In the genomic region with DNA sequence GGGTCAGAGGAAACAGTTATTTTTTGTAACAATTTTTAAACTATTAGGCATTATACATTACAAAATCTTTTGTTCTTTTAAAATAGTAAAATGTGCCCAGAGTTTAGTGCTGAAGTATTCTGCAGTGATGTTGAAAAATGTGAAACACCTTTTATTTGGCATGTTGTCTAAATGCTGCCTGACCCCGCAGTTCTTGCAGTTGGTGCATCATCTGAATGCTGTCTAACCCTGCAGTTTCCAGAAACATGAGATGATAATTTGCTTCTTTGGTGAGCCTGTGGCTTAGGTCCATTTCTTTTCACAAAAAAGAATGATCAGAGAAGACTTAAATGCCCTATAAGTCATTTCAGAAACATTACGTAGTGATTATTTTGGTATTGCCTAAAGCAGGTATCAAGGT, we compare ENCODE assay signal across 22 cellular contexts.
A peak's percentile ranks its signal among the peaks of the same experiment; 100 is the strongest.
DNase-seq lines count a peak whose midpoint lies in the region; ATAC-seq, FAIRE-seq and TF ChIP-seq lines count a peak whose summit lies in the region.
"Had no signal": no experiment of that assay in that cellular context is flagged by ENCODE, and none has a peak within 500 bp of the region (broad histone marks: within the 10 kb centered on the region; RNA-seq: fewer than 3 reads in every experiment).

No MANE protein-coding gene starts in this region.

- H3K36me3 ChIP-seq in keratinocyte (ENCODE audit: control insufficient read depth in 2 of 2, extremely low read depth in 1 of 2, insufficient read depth in 2 of 2, low read length in 2 of 2), result no peaks in the 10 kb centered on the region
- no peaks in the 10 kb centered on the region for H3K36me3 ChIP-seq in trophoblast cell (ENCODE audit: control insufficient read depth in 1 of 2, insufficient read depth in 2 of 2, low read length in 2 of 2)
- H3K36me3 ChIP-seq: BLaER1 had no signal

- H3K79me1 ChIP-seq in trophoblast cell (ENCODE audit: low read length) (peaks cover 15% of the 10 kb centered on the region), H9 (ENCODE audit: insufficient read depth, low read depth, low read length, poor library complexity, severe bottlenecking) (no peaks in the 10 kb centered on the region)

- H3K27me3 Mint-ChIP-seq in H9 (ENCODE audit: low read depth), result no peaks in the 10 kb centered on the region
- H3K27me3 Mint-ChIP-seq: B cell; CD4-positive, CD25-positive, alpha-beta regulatory T cell had no signal

- H3K4me3 ChIP-seq in dorsolateral prefrontal cortex, result peak overlapping the region in 29 of 59 donors; percentile 2 to 57 (median 31)
- peak overlapping the region in 2 of 3 experiments; percentile 43 to 54 for H3K4me3 ChIP-seq in keratinocyte (ENCODE audit: control insufficient read depth in 2 of 3, extremely low read depth in 1 of 3, insufficient read depth in 2 of 3, low read depth in 1 of 3, low read length in 3 of 3)
- no peak overlapping the region for H3K4me3 ChIP-seq in trophoblast cell (ENCODE audit: low read depth, low read length)
- H3K4me3 ChIP-seq: BLaER1 had no signal

- H3K36me3 Mint-ChIP-seq in H9 (ENCODE audit: insufficient read depth in 1 of 3, low read depth in 3 of 3), result no peaks in the 10 kb centered on the region
- H3K36me3 Mint-ChIP-seq: CD4-positive, CD25-positive, alpha-beta regulatory T cell; CD8-positive, alpha-beta T cell had no signal

- H3K4ac ChIP-seq in trophoblast cell (ENCODE audit: low read depth, low read length), result no peak overlapping the region
- H3K4ac ChIP-seq in H9 (ENCODE audit: low read depth, low read length), result no peak overlapping the region

- no peak for ATAC-seq in GM18861 (IDR thresholded peaks at IDR 0.05; ENCODE audit: unreplicated experiment)
- ATAC-seq: CD8-positive, alpha-beta T cell had no signal

- DNase-seq in NCI-H69 (lab: John Stamatoyannopoulos, UW) (peak; percentile 36), dorsolateral prefrontal cortex (no peak), keratinocyte (ENCODE audit: low read depth, low spot score) (no peak), trophoblast cell (no peak), H9 (no peak), NCI-H2081 treated with DMSO at 0.1 percent for 48 hours (lab: John Stamatoyannopoulos, UW) (no peak), ACHN (no peak)
- DNase-seq: Caco-2; CD4-positive, CD25-positive, alpha-beta regulatory T cell; CD8-positive, alpha-beta T cell; DMS153; DND-41; GOT3; HCEC 1CT had no signal

- peak overlapping the region; percentile 48 for H3K9ac ChIP-seq in keratinocyte (ENCODE audit: control insufficient read depth, extremely low read depth, insufficient read depth, low read length)
- H3K9ac ChIP-seq in trophoblast cell (ENCODE audit: low read length), result no peak overlapping the region
- H3K9ac ChIP-seq in H9 (ENCODE audit: extremely low read depth, insufficient read length, low read length), result no peak overlapping the region
- H3K9ac ChIP-seq: BLaER1 had no signal

- no peak overlapping the region for H2BK15ac ChIP-seq in H9 (ENCODE audit: low read depth, low read length)

- H3K79me2 ChIP-seq in keratinocyte (ENCODE audit: control insufficient read depth, insufficient read depth, low read length) (peaks cover 49% of the 10 kb centered on the region), trophoblast cell (ENCODE audit: control insufficient read depth, insufficient read depth, low read length, poor library complexity) (peaks cover 1% of the 10 kb centered on the region), H9 (ENCODE audit: insufficient read depth, low read length) (no peaks in the 10 kb centered on the region)

- H4K91ac ChIP-seq in trophoblast cell (ENCODE audit: low read depth, low read length) (no peak overlapping the region), H9 (ENCODE audit: insufficient read length, low read depth, low read length) (no peak overlapping the region)

- H4K20me1 ChIP-seq in keratinocyte (ENCODE audit: control insufficient read depth, extremely low read depth, insufficient read depth, low read length) (no peaks in the 10 kb centered on the region), H9 (ENCODE audit: control insufficient read depth, insufficient read depth, insufficient read length) (no peaks in the 10 kb centered on the region)
- H4K20me1 ChIP-seq: BLaER1 had no signal

- H3K23me2 ChIP-seq in H9 (ENCODE audit: insufficient read length, low read depth, low read length, poor library complexity, severe bottlenecking), result no peaks in the 10 kb centered on the region

- H2AFZ ChIP-seq in keratinocyte (ENCODE audit: control insufficient read depth, low read length) (no peak overlapping the region), trophoblast cell (ENCODE audit: insufficient read depth, low read length, poor library complexity) (no peak overlapping the region), H9 (ENCODE audit: low read length) (no peak overlapping the region)

- H3K4me1 Mint-ChIP-seq in H9, result peaks cover 20% of the 10 kb centered on the region in 2 experiments
- H3K4me1 Mint-ChIP-seq: B cell; CD4-positive, CD25-positive, alpha-beta regulatory T cell had no signal

- H3K18ac ChIP-seq in trophoblast cell (ENCODE audit: low read length) (no peak overlapping the region), H9 (ENCODE audit: insufficient read length, low read depth, low read length) (no peak overlapping the region)

- no peak overlapping the region for H2BK5ac ChIP-seq in trophoblast cell (ENCODE audit: low read depth, low read length, poor library complexity)
- H2BK5ac ChIP-seq in H9 (ENCODE audit: insufficient read length, low read length), result no peak overlapping the region

- no peaks in the 10 kb centered on the region for H3K9me3 ChIP-seq in keratinocyte (ENCODE audit: control insufficient read depth, low read depth, low read length)
- H3K9me3 ChIP-seq in trophoblast cell (ENCODE audit: insufficient read depth, low read depth, low read length), result no peaks in the 10 kb centered on the region
- no peaks in the 10 kb centered on the region for H3K9me3 ChIP-seq in H9 (ENCODE audit: control insufficient read depth, low read depth, low read length)
- H3K9me3 ChIP-seq: BLaER1, Caco-2 had no signal

- peak; percentile 23 for FAIRE-seq in keratinocyte (lab: Jason Lieb, UNC)
- FAIRE-seq: G401.6, GM12892, GM19239, H54 had no signal

- no peaks in the 10 kb centered on the region for H3K9me1 ChIP-seq in keratinocyte (ENCODE audit: control insufficient read depth, extremely low read depth, insufficient read depth, low read length)

- H3K27me3 ChIP-seq in dorsolateral prefrontal cortex (no peaks in the 10 kb centered on the region), keratinocyte (ENCODE audit: control insufficient read depth, extremely low read depth, insufficient read depth, low read length) (no peaks in the 10 kb centered on the region), trophoblast cell (ENCODE audit: insufficient read depth, low read length) (no peaks in the 10 kb centered on the region), H9 (ENCODE audit: insufficient read depth, low read length) (no peaks in the 10 kb centered on the region)
- H3K27me3 ChIP-seq: BLaER1 had no signal

- H4K5ac ChIP-seq in H9 (ENCODE audit: insufficient read length, low read depth, low read length), result no peak overlapping the region

- H2BK20ac ChIP-seq in H9 (ENCODE audit: low read depth, low read length, poor library complexity, severe bottlenecking), result no peak overlapping the region

- in situ Hi-C loops in ACHN (cut with HindIII; ENCODE audit: low pct_ligation_motif_present, low pct_unique_long_range_greater_than_20kb, low sequenced_read_pairs), result no loop called here

- H3K27ac ChIP-seq in dorsolateral prefrontal cortex (peak overlapping the region in 40 of 59 donors; percentile 1 to 84 (median 63)), keratinocyte (ENCODE audit: control insufficient read depth, insufficient read depth, low read length) (peak overlapping the region; percentile 92), trophoblast cell (ENCODE audit: low read depth, low read length) (peak overlapping the region; percentile 21), H9 (ENCODE audit: insufficient read length, low read depth, low read length) (no peak overlapping the region)
- H3K27ac ChIP-seq: BLaER1, C4-2B had no signal

- H4K12ac ChIP-seq in trophoblast cell (ENCODE audit: low read depth, low read length), result no peak overlapping the region

- H4K8ac ChIP-seq in trophoblast cell (ENCODE audit: low read depth, low read length) (no peak overlapping the region), H9 (replicated peaks; ENCODE audit: insufficient read length, low read depth, low read length) (no peak overlapping the region)

- dilution Hi-C loops in keratinocyte (cut with MboI; ENCODE audit: extremely low pct_ligation_motif_present, low sequenced_read_pairs), result no loop called here

- no peak overlapping the region for H3K23ac ChIP-seq in trophoblast cell (ENCODE audit: low read length)
- H3K23ac ChIP-seq in H9 (ENCODE audit: insufficient read length, low read depth, low read length), result no peak overlapping the region

- H3K56ac ChIP-seq in H9 (ENCODE audit: insufficient read length, low read depth, low read length), result no peak overlapping the region

- H3K9me3 Mint-ChIP-seq in H9, result no peaks in the 10 kb centered on the region
- H3K9me3 Mint-ChIP-seq: CD8-positive, alpha-beta T cell had no signal

- H3K4me2 ChIP-seq in keratinocyte (ENCODE audit: control insufficient read depth, extremely low read depth, insufficient read depth, low read depth, low read length), result peak overlapping the region; percentile 84
- H3K4me2 ChIP-seq in trophoblast cell (ENCODE audit: low read length), result no peak overlapping the region
- H3K4me2 ChIP-seq in H9 (ENCODE audit: insufficient read depth, insufficient read length, low read length), result no peak overlapping the region
- H3K4me2 ChIP-seq: BLaER1 had no signal

- no peak overlapping the region for H3K14ac ChIP-seq in trophoblast cell (ENCODE audit: low read length)
- H3K14ac ChIP-seq in H9 (ENCODE audit: insufficient read depth, low read length), result no peak overlapping the region

- H3K27ac Mint-ChIP-seq in H9, result no peak overlapping the region
- H3K27ac Mint-ChIP-seq: B cell; CD4-positive, CD25-positive, alpha-beta regulatory T cell; CD8-positive, alpha-beta T cell had no signal

- no peak for TF ChIP-seq CTCF in dorsolateral prefrontal cortex (IDR thresholded peaks at IDR 0.05 in 54 of 56, conservative IDR thresholded peaks at IDR 0.05 in 2 of 56; ENCODE audit: low read depth in 1 of 56, partially characterized antibody in 56 of 56)
- TF ChIP-seq CTCF in keratinocyte (optimal IDR thresholded peaks at IDR 0.05 in 1 of 3, IDR thresholded peaks at IDR 0.05 in 1 of 3, conservative IDR thresholded peaks at IDR 0.05 in 1 of 3; ENCODE audit: extremely low read depth in 1 of 3, insufficient read depth in 2 of 3, low read length in 3 of 3), result no peak
- no peak for TF ChIP-seq CTCF in H9 (conservative IDR thresholded peaks at IDR 0.05)

- WGBS in trophoblast cell (ENCODE audit: extremely low coverage, insufficient coverage, insufficient read length), result no CpG with 5 or more reads among the region's 2 CpGs
- no CpG with 5 or more reads among the region's 2 CpGs for WGBS in H9 (ENCODE audit: extremely low coverage, insufficient read length, low lambda C conversion rate)

- peaks cover 74% of the 10 kb centered on the region for H3K4me1 ChIP-seq in keratinocyte (ENCODE audit: control insufficient read depth, extremely low read depth, insufficient read depth, low read length)
- peaks cover 6 to 8% of the 10 kb centered on the region in 2 experiments for H3K4me1 ChIP-seq in trophoblast cell (ENCODE audit: control insufficient read depth in 1 of 2, insufficient read depth in 2 of 2, low read length in 2 of 2)
- H3K4me1 ChIP-seq in H9 (ENCODE audit: insufficient read depth, low read length), result no peaks in the 10 kb centered on the region; the same call in 1 of the 2 replicates
- H3K4me1 ChIP-seq: BLaER1, Caco-2 had no signal

- intact Hi-C loops in dorsolateral prefrontal cortex (cut with DNase I), result loop anchor here (5.0 kb wide), 2 partner anchors 53 to 82 kb away; a partner anchor contains a TSS

- H2BK12ac ChIP-seq in trophoblast cell (ENCODE audit: low read length) (no peak overlapping the region), H9 (ENCODE audit: insufficient read length, low read depth, low read length) (no peak overlapping the region)

- H2BK120ac ChIP-seq in trophoblast cell (ENCODE audit: insufficient read depth, low read length, poor library complexity), result no peak overlapping the region
- H2BK120ac ChIP-seq in H9 (ENCODE audit: low read depth, low read length, poor library complexity, severe bottlenecking), result no peak overlapping the region

- H2AK5ac ChIP-seq in trophoblast cell (ENCODE audit: low read length) (no peak overlapping the region), H9 (ENCODE audit: insufficient read length, low read length) (no peak overlapping the region)

- H3K4me3 Mint-ChIP-seq in H9, result no peak overlapping the region
- H3K4me3 Mint-ChIP-seq: B cell; CD4-positive, CD25-positive, alpha-beta regulatory T cell; CD8-positive, alpha-beta T cell had no signal

- no peak overlapping the region for H3T11ph ChIP-seq in H9 (ENCODE audit: low read length)
